In the genomic region with DNA sequence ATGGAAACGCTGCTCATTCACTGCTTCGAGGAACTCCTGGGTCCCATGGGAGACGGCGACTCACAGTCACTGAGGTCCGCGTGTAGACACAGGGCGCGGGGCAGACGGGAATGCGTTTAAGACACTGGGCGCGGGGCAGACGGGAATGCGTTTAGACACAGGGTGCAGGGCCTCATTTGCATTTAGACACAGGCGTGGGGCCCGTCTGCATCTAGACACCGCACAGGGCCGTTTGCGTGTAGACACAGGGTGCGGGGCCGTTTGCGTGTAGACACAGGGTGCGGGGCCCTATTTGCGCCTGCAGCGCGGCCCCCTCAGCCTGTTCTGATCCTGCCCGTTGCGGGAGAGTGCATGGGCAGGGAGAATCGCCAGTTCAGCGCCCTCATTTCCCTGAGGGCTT, we compare ENCODE assay signal across 35 cellular contexts. TPM values are rescaled to one million over a fixed set of nuclear protein-coding genes. Genes with fewer than 3 reads are reported as not detected.
"Had no signal": no experiment of that assay in that cellular context is flagged by ENCODE, and none has a peak within 500 bp of the region (broad histone marks: within the 10 kb centered on the region; RNA-seq: fewer than 3 reads in every experiment).

No MANE protein-coding gene starts in this region.

- DNase-seq: activated B cell treated with CpG ODN at 0.5 μM for 24 hours; activated CD4-positive, alpha-beta memory T cell treated with anti-CD3 and anti-CD28 coated beads for 36 hours; activated CD4-positive, alpha-beta T cell treated with anti-CD3 and anti-CD28 coated beads for 4 hours; activated CD4-positive, alpha-beta T cell treated with anti-CD3 and anti-CD28 coated beads, Interleukin-2, amount 50 U/mL, for 1 hour; activated CD4-positive, CD25-positive, alpha-beta regulatory T cell treated with anti-CD3 and anti-CD28 coated beads, Interleukin-2, amount 50 U/mL, for 72 hours; activated CD8-positive, alpha-beta memory T cell treated with anti-CD3 and anti-CD28 coated beads, Interleukin-2, amount 50 U/mL, for 4 hours; activated effector memory CD4-positive, alpha-beta T cell treated with Interleukin-2 at 50 U/mL for 16 hours; activated naive CD4-positive, alpha-beta T cell treated with anti-CD3 and anti-CD28 coated beads, Interleukin-2, amount 10 ng/mL, durations not matched to agents 7 days and 5 days; activated naive CD8-positive, alpha-beta T cell treated with anti-CD3 and anti-CD28 coated beads, Interleukin-2, amount 50 U/mL, for 24 hours; activated T-cell treated with anti-CD3 and anti-CD28 coated beads, Interleukin-2, amount 50 U/mL, for 48 hours; aorta; brain microvascular endothelial cell; central memory CD4-positive, alpha-beta T cell; NCI-H1105; NCI-H1417 treated with DMSO at 0.1 percent for 48 hours; NCI-H187 treated with DMSO at 0.1 percent for 48 hours; NCI-H2081 treated with DMSO at 0.1 percent for 48 hours; NCI-H345; NCI-H524 treated with DMSO at 0.1 percent for 48 hours; NCI-H748 treated with DMSO at 0.1 percent for 48 hours; NK-92 treated with Interleukin-12 subunit alpha and Interleukin-12 subunit beta, amount 100 ng/mL, for 24 hours; PC-3; Peyer's patch; RPMI8226; SIG-M5; SW 1271; T-helper 1 cell; T-helper 2 cell; T-helper 9 cell had no signal

- H3K36me3 Mint-ChIP-seq: activated CD4-positive, alpha-beta memory T cell treated with anti-CD3 and anti-CD28 coated beads for 36 hours; activated naive CD4-positive, alpha-beta T cell treated with anti-CD3 and anti-CD28 coated beads, Interleukin-2, amount 10 ng/mL, durations not matched to agents 7 days and 5 days; activated naive CD8-positive, alpha-beta T cell had no signal

- H3K27me3 ChIP-seq: brain microvascular endothelial cell, Peyer's patch had no signal

- H3K9me3 ChIP-seq: Peyer's patch had no signal

- H3K4me1 ChIP-seq: Peyer's patch had no signal

- H3K27me3 Mint-ChIP-seq: activated B cell treated with CpG ODN at 0.5 μM for 24 hours had no signal

- H3K27ac ChIP-seq: brain microvascular endothelial cell, Peyer's patch, VCaP had no signal

- H3K4me1 Mint-ChIP-seq: activated B cell treated with CpG ODN at 0.5 μM for 24 hours; activated naive CD4-positive, alpha-beta T cell treated with anti-CD3 and anti-CD28 coated beads, Interleukin-2, amount 10 ng/mL, durations not matched to agents 7 days and 5 days; activated naive CD8-positive, alpha-beta T cell treated with anti-CD3 and anti-CD28 coated beads, Interleukin-2, amount 50 U/mL, for 24 hours had no signal

- H3K27ac Mint-ChIP-seq: activated B cell treated with CpG ODN at 0.5 μM for 24 hours; activated CD4-positive, alpha-beta memory T cell treated with anti-CD3 and anti-CD28 coated beads for 36 hours; activated naive CD4-positive, alpha-beta T cell treated with anti-CD3 and anti-CD28 coated beads, Interleukin-2, amount 10 ng/mL, durations not matched to agents 7 days and 5 days; activated naive CD8-positive, alpha-beta T cell; activated naive CD8-positive, alpha-beta T cell treated with anti-CD3 and anti-CD28 coated beads, Interleukin-2, amount 50 U/mL, for 24 hours had no signal

- H3K4me3 Mint-ChIP-seq: activated B cell treated with CpG ODN at 0.5 μM for 24 hours; activated CD4-positive, alpha-beta memory T cell treated with anti-CD3 and anti-CD28 coated beads for 36 hours; activated naive CD4-positive, alpha-beta T cell treated with anti-CD3 and anti-CD28 coated beads, Interleukin-2, amount 10 ng/mL, durations not matched to agents 7 days and 5 days; activated naive CD8-positive, alpha-beta T cell; activated naive CD8-positive, alpha-beta T cell treated with anti-CD3 and anti-CD28 coated beads, Interleukin-2, amount 50 U/mL, for 24 hours had no signal

- H3K9me3 Mint-ChIP-seq: activated B cell treated with CpG ODN at 0.5 μM for 24 hours; activated CD4-positive, alpha-beta memory T cell treated with anti-CD3 and anti-CD28 coated beads for 36 hours; activated naive CD4-positive, alpha-beta T cell treated with anti-CD3 and anti-CD28 coated beads, Interleukin-2, amount 10 ng/mL, durations not matched to agents 7 days and 5 days; activated naive CD8-positive, alpha-beta T cell treated with anti-CD3 and anti-CD28 coated beads, Interleukin-2, amount 50 U/mL, for 24 hours had no signal

- H3K36me3 ChIP-seq: brain microvascular endothelial cell, Peyer's patch had no signal

- ATAC-seq: activated naive CD8-positive, alpha-beta T cell treated with anti-CD3 and anti-CD28 coated beads, Interleukin-2, amount 50 U/mL, for 24 hours; K562; PC-3 had no signal

- H3K4me3 ChIP-seq: K562, Peyer's patch had no signal

RNA-seq across cellular contexts. Expression of a gene that starts 10.4 kb away (rescaled TPM):
- total RNA-seq: activated B cell treated with CpG ODN at 0.5 μM for 24 hours; activated CD4-positive, alpha-beta memory T cell treated with anti-CD3 and anti-CD28 coated beads for 36 hours; K562; M059J; NCI-H460; PC-3; SK-MEL-5 had no signal
- polyA plus RNA-seq: K562 had no signal
